Comparison of ENCODE assay signal across 10 cellular contexts in genomic region chr19:10617409-10618121, GRCh38. TPM values are rescaled to one million over a fixed set of nuclear protein-coding genes. Genes with fewer than 3 reads are reported as not detected.
DNase-seq lines count a peak whose midpoint lies in the region; ATAC-seq and TF ChIP-seq lines count a peak whose summit lies in the region.
"Had no signal": no experiment of that assay in that cellular context is flagged by ENCODE, and none has a peak within 500 bp of the region (broad histone marks: within the 10 kb centered on the region; RNA-seq: fewer than 3 reads in every experiment).

No MANE protein-coding gene starts in this region.

- peaks cover 33% of the 10 kb centered on the region for H3K36me3 Mint-ChIP-seq in T-helper 2 cell treated with Interferon-gamma antibody and Interleukin-4, amounts not matched to agents 5 μg/mL and 100 μg/mL, for 36 hours (ENCODE audit: low read depth)

- H3K4me1 Mint-ChIP-seq in T-helper 2 cell treated with Interferon-gamma antibody and Interleukin-4, amounts not matched to agents 5 μg/mL and 100 μg/mL, for 36 hours (ENCODE audit: low read depth), result peaks cover 17% of the 10 kb centered on the region

- ATAC-seq in right lobe of liver (peak in 3 of 4 donors; percentile 19 to 36 (median 31)), upper lobe of left lung (ENCODE audit: low FRiP score in 2 of 2) (peak; percentile 41 to 67)

- WGBS in right lobe of liver (ENCODE audit: insufficient coverage, low coverage, low lambda C conversion rate, missing lambda C conversion rate), result 76% methylated on average over 10 of the region's 15 CpGs
- 69 to 79% methylated on average over 15 of the region's 15 CpGs for WGBS in upper lobe of left lung, 2 donors

- TF ChIP-seq POLR2A in right lobe of liver (IDR thresholded peaks at IDR 0.05) (no peak), upper lobe of left lung (IDR thresholded peaks at IDR 0.05) (no peak)

- H3K27me3 ChIP-seq in ascending aorta (no peaks in the 10 kb centered on the region), right lobe of liver (no peaks in the 10 kb centered on the region), upper lobe of left lung (no peaks in the 10 kb centered on the region)

- H3K9me3 ChIP-seq in ascending aorta, result no peaks in the 10 kb centered on the region
- no peaks in the 10 kb centered on the region for H3K9me3 ChIP-seq in right lobe of liver
- no peaks in the 10 kb centered on the region for H3K9me3 ChIP-seq in upper lobe of left lung

- intact Hi-C loops in ascending aorta (cut with DNase I) (no loop called here), right lobe of liver (cut with DNase I) (no loop called here)

- peaks cover 0 to 4% of the 10 kb centered on the region in 2 donors for H3K36me3 ChIP-seq in ascending aorta
- no peaks in the 10 kb centered on the region for H3K36me3 ChIP-seq in right lobe of liver
- H3K36me3 ChIP-seq in upper lobe of left lung, result no peaks in the 10 kb centered on the region

- TF ChIP-seq CTCF in ascending aorta (IDR thresholded peaks at IDR 0.05), result no peak
- TF ChIP-seq CTCF in right lobe of liver (IDR thresholded peaks at IDR 0.05), result no peak
- TF ChIP-seq CTCF in upper lobe of left lung (IDR thresholded peaks at IDR 0.05), result no peak

- no peak overlapping the region for H3K4me3 Mint-ChIP-seq in T-helper 2 cell treated with Interferon-gamma antibody and Interleukin-4, amounts not matched to agents 5 μg/mL and 100 μg/mL, for 36 hours

- H3K4me1 ChIP-seq in ascending aorta (peaks cover 5 to 17% of the 10 kb centered on the region in 2 donors), right lobe of liver (no peaks in the 10 kb centered on the region), upper lobe of left lung (peaks cover 32 to 66% (median 40%) of the 10 kb centered on the region in 4 donors)

- TF ChIP-seq EP300 in upper lobe of left lung (IDR thresholded peaks at IDR 0.05), result no peak

- H3K9me3 Mint-ChIP-seq in T-helper 2 cell treated with Interferon-gamma antibody and Interleukin-4, amounts not matched to agents 5 μg/mL and 100 μg/mL, for 36 hours, result no peaks in the 10 kb centered on the region

- H3K4me3 ChIP-seq in ascending aorta (no peak overlapping the region), right lobe of liver (no peak overlapping the region), upper lobe of left lung (peak overlapping the region in 1 of 4 donors; percentile 14)

- no peaks in the 10 kb centered on the region for H3K27me3 Mint-ChIP-seq in T-helper 2 cell treated with Interferon-gamma antibody and Interleukin-4, amounts not matched to agents 5 μg/mL and 100 μg/mL, for 36 hours (ENCODE audit: low read depth)

- DNase-seq in T-helper 2 cell treated with Interferon-gamma antibody and Interleukin-4, amounts not matched to agents 5 μg/mL and 100 μg/mL, for 36 hours (ENCODE audit: low spot score), result no peak
- DNase-seq in T-helper 2 cell (no peak), ascending aorta (ENCODE audit: low spot score in 2 of 2) (no peak), right lobe of liver (no peak), upper lobe of left lung (no peak), NCI-H2029 (lab: John Stamatoyannopoulos, UW) (no peak), NCI-H510A (lab: John Stamatoyannopoulos, UW) (no peak)
- DNase-seq in effector CD4-positive, alpha-beta T cell, result no peak
- DNase-seq: hypothalamus, NCI-H526 treated with DMSO at 0.1 percent for 48 hours had no signal

- H3K27ac ChIP-seq in ascending aorta (peak overlapping the region; percentile 62 to 83), right lobe of liver (no peak overlapping the region), upper lobe of left lung (peak overlapping the region; percentile 38 to 79 (median 62))

- peak overlapping the region; percentile 52 for H3K27ac Mint-ChIP-seq in T-helper 2 cell treated with Interferon-gamma antibody and Interleukin-4, amounts not matched to agents 5 μg/mL and 100 μg/mL, for 36 hours

RNA-seq across cellular contexts. Expression of gene SLC44A2, which starts 7.8 kb away (rescaled TPM):
- total RNA-seq in ascending aorta, result 354 TPM
- total RNA-seq in right lobe of liver, result 10 to 100 TPM; 11.7 to 18.5 (median 15.6) TPM
- 100 to 1,000 TPM; 117 to 333 (median 197) TPM for total RNA-seq in upper lobe of left lung

RNA-seq across cellular contexts. Expression of gene AP1M2, which starts 30.5 kb away (rescaled TPM):
- total RNA-seq in ascending aorta, result not detected
- total RNA-seq in right lobe of liver, result 1 to 10 TPM in 2 of 6 experiments, under 1 TPM in 4; 0.35 to 2.5 (median 0.75) TPM
- 10 to 100 TPM; 35.1 to 63.1 (median 45.7) TPM for total RNA-seq in upper lobe of left lung

RNA-seq across cellular contexts. Expression of gene ILF3, which starts 36.6 kb away (rescaled TPM):
- 168 TPM for total RNA-seq in ascending aorta
- 10 to 100 TPM; 40.0 to 82.3 (median 54.8) TPM for total RNA-seq in right lobe of liver
- total RNA-seq in upper lobe of left lung, result 100 to 1,000 TPM; 121 to 193 (median 169) TPM

RNA-seq across cellular contexts. Expression of gene CDKN2D, which starts 48.8 kb away (rescaled TPM):
- total RNA-seq in ascending aorta (20.3 TPM), right lobe of liver (1 to 10 TPM in 4 of 6 experiments, under 1 TPM in 2; 0.97 to 2.8 (median 2.0) TPM), upper lobe of left lung (10 to 100 TPM in 5 of 6 donors, 1 to 10 TPM in 1; 2.1 to 21.3 (median 15.9) TPM)

RNA-seq across cellular contexts. Expression of gene KRI1, which starts 51.8 kb away (rescaled TPM):
- 21.9 TPM for total RNA-seq in ascending aorta
- total RNA-seq in right lobe of liver, result 1 to 10 TPM; 5.8 to 9.6 (median 8.5) TPM
- total RNA-seq in upper lobe of left lung, result 10 to 100 TPM; 13.1 to 74.4 (median 24.5) TPM

Comparison
In these comparisons a context has a peak if more than half of its experiments do, and no peak if none do; other contexts are left out.
1. H3K27ac ChIP-seq: peak in ascending aorta (2 of 2) and upper lobe of left lung (4 of 4); none in right lobe of liver (0 of 3).
2. RNA of gene SLC44A2, which starts 7.8 kb away (total RNA-seq): 354 TPM in ascending aorta (single experiment) and 117 to 333 TPM in upper lobe of left lung; 11.7 to 18.5 TPM in right lobe of liver; every median in the first group is over 4 times any median in the second.
3. RNA of gene AP1M2, which starts 30.5 kb away (total RNA-seq): 35.1 to 63.1 TPM in upper lobe of left lung; 0.35 to 2.5 TPM in right lobe of liver and not detected in ascending aorta (single experiment); every median in the first group is over 10 times any median in the second.